2 cellular contexts compared by ENCODE assay signal in genomic region chr1:211645601-211646000, GRCh38. TPM values are rescaled to one million over a fixed set of nuclear protein-coding genes. Genes with fewer than 3 reads are reported as not detected.
"Had no signal": no experiment of that assay in that cellular context is flagged by ENCODE, and none has a peak within 500 bp of the region (broad histone marks: within the 10 kb centered on the region; RNA-seq: fewer than 3 reads in every experiment).

No MANE protein-coding gene starts in this region.

RNA-seq across cellular contexts. Expression of gene NEK2, which starts 29.8 kb away (rescaled TPM):
- total RNA-seq: body of pancreas, cardiac septum had no signal
